In genomic region chr14:68948686-68949085, GRCh38 we compare ENCODE assay signal across 14 cellular contexts. TPM values are rescaled to one million over a fixed set of nuclear protein-coding genes. Genes with fewer than 3 reads are reported as not detected.
DNase-seq lines count a peak whose midpoint lies in the region; ATAC-seq and TF ChIP-seq lines count a peak whose summit lies in the region.
"Had no signal": no experiment of that assay in that cellular context is flagged by ENCODE, and none has a peak within 500 bp of the region (broad histone marks: within the 10 kb centered on the region; RNA-seq: fewer than 3 reads in every experiment).

No MANE protein-coding gene starts in this region.

- CTCF ChIA-PET in OCI-LY7 (lab: Charles Lee; ENCODE audit: unreplicated experiment) = no interaction called here

- peaks cover 46% of the 10 kb centered on the region for H3K4me1 ChIP-seq in colonic mucosa
- peaks cover 35 to 90% of the 10 kb centered on the region in 2 donors for H3K4me1 ChIP-seq in muscle layer of duodenum (ENCODE audit: control insufficient read depth in 1 of 2, insufficient read depth in 2 of 2, low read length in 2 of 2)
- peaks cover 76% of the 10 kb centered on the region for H3K4me1 ChIP-seq in upper lobe of right lung
- no peaks in the 10 kb centered on the region for H3K4me1 ChIP-seq in OCI-LY7 (ENCODE audit: insufficient read depth, low read length, poor library complexity, severe bottlenecking)

- H3K4me3 ChIP-seq in colonic mucosa = no peak overlapping the region
- H3K4me3 ChIP-seq in muscle layer of duodenum (ENCODE audit: low read depth in 1 of 2, low read length in 2 of 2) = peak overlapping the region in 1 of 2 donors; percentile 32
- no peak overlapping the region for H3K4me3 ChIP-seq in upper lobe of right lung
- H3K4me3 ChIP-seq in OCI-LY7 (ENCODE audit: low read depth, low read length, poor library complexity, severe bottlenecking) = no peak overlapping the region
- H3K4me3 ChIP-seq: pancreas had no signal

- no TSS peak for BruUV-seq in OCI-LY7 (replicated peaks; lab: Mats Ljungman, UMichigan)

- no peaks in the 10 kb centered on the region for H3K27me3 Mint-ChIP-seq in activated naive CD4-positive, alpha-beta T cell treated with anti-CD3 and anti-CD28 coated beads, Interleukin-2, amount 50 U/mL, for 24 hours
- no peaks in the 10 kb centered on the region for H3K27me3 Mint-ChIP-seq in activated T-helper 1 cell treated with anti-CD3 and anti-CD28 coated beads, Interleukin-12 subunit alpha, Interleukin-12 subunit beta, Interleukin-2, Interleukin-4 antibody, amounts not matched to agents 30 ng/mL and 10 ng/mL and 1 ng/mL, durations not matched to agents 14 hours and 24 hours and 36 hours (ENCODE audit: insufficient read depth)
- H3K27me3 Mint-ChIP-seq: central memory CD8-positive, alpha-beta T cell had no signal

- intact Hi-C loops in colonic mucosa (cut with DNase I) = no loop called here
- intact Hi-C loops in upper lobe of right lung (cut with DNase I) = no loop called here
- intact Hi-C loops in activated T-helper 1 cell treated with anti-CD3 and anti-CD28 coated beads, Interleukin-12 subunit alpha, Interleukin-12 subunit beta, Interleukin-2, Interleukin-4 antibody, amounts not matched to agents 30 ng/mL and 10 ng/mL and 1 ng/mL, durations not matched to agents 14 hours and 24 hours and 36 hours (cut with micrococcal nuclease) = no loop called here
- intact Hi-C loops in OCI-LY7 (cut with micrococcal nuclease; ENCODE audit: unreplicated experiment) = no loop called here

- H2AFZ ChIP-seq in OCI-LY7 (ENCODE audit: low read length) = no peak overlapping the region

- no peak for TF ChIP-seq CTCF in colonic mucosa (IDR thresholded peaks at IDR 0.05)
- no peak for TF ChIP-seq CTCF in upper lobe of right lung (IDR thresholded peaks at IDR 0.05)
- TF ChIP-seq CTCF in OCI-LY7 (conservative IDR thresholded peaks at IDR 0.05; ENCODE audit: low read length) = no peak

- H3K27ac Mint-ChIP-seq in activated naive CD4-positive, alpha-beta T cell treated with anti-CD3 and anti-CD28 coated beads, Interleukin-2, amount 50 U/mL, for 24 hours = peak overlapping the region; percentile 89
- H3K27ac Mint-ChIP-seq in activated T-helper 1 cell treated with anti-CD3 and anti-CD28 coated beads, Interleukin-12 subunit alpha, Interleukin-12 subunit beta, Interleukin-2, Interleukin-4 antibody, amounts not matched to agents 30 ng/mL and 10 ng/mL and 1 ng/mL, durations not matched to agents 14 hours and 24 hours and 36 hours = no peak overlapping the region

- H3K9me3 ChIP-seq in colonic mucosa = no peaks in the 10 kb centered on the region
- no peaks in the 10 kb centered on the region for H3K9me3 ChIP-seq in muscle layer of duodenum (ENCODE audit: control insufficient read depth in 1 of 2, low read length in 2 of 2)
- H3K9me3 ChIP-seq in upper lobe of right lung = no peaks in the 10 kb centered on the region
- no peaks in the 10 kb centered on the region for H3K9me3 ChIP-seq in OCI-LY7 (ENCODE audit: low read length)
- H3K9me3 ChIP-seq: pancreas had no signal

- no peaks in the 10 kb centered on the region for H3K27me3 ChIP-seq in colonic mucosa
- no peaks in the 10 kb centered on the region for H3K27me3 ChIP-seq in muscle layer of duodenum (ENCODE audit: low read depth, low read length)
- H3K27me3 ChIP-seq in upper lobe of right lung = no peaks in the 10 kb centered on the region
- H3K27me3 ChIP-seq: pancreas had no signal

- H3K36me3 Mint-ChIP-seq in activated naive CD4-positive, alpha-beta T cell treated with anti-CD3 and anti-CD28 coated beads, Interleukin-2, amount 50 U/mL, for 24 hours = peaks cover 2% of the 10 kb centered on the region
- no peaks in the 10 kb centered on the region for H3K36me3 Mint-ChIP-seq in activated T-helper 1 cell treated with anti-CD3 and anti-CD28 coated beads, Interleukin-12 subunit alpha, Interleukin-12 subunit beta, Interleukin-2, Interleukin-4 antibody, amounts not matched to agents 30 ng/mL and 10 ng/mL and 1 ng/mL, durations not matched to agents 14 hours and 24 hours and 36 hours (ENCODE audit: low read depth)

- no peaks in the 10 kb centered on the region for H3K79me2 ChIP-seq in OCI-LY7 (ENCODE audit: insufficient read depth, low read depth, low read length)

- no peaks in the 10 kb centered on the region for H4K20me1 ChIP-seq in OCI-LY7 (ENCODE audit: insufficient read depth, low read length)

- peak overlapping the region; percentile 26 for H3K4me3 Mint-ChIP-seq in activated naive CD4-positive, alpha-beta T cell treated with anti-CD3 and anti-CD28 coated beads, Interleukin-2, amount 50 U/mL, for 24 hours
- no peak overlapping the region for H3K4me3 Mint-ChIP-seq in activated T-helper 1 cell treated with anti-CD3 and anti-CD28 coated beads, Interleukin-12 subunit alpha, Interleukin-12 subunit beta, Interleukin-2, Interleukin-4 antibody, amounts not matched to agents 30 ng/mL and 10 ng/mL and 1 ng/mL, durations not matched to agents 14 hours and 24 hours and 36 hours
- H3K4me3 Mint-ChIP-seq: central memory CD8-positive, alpha-beta T cell had no signal

- H3K9ac ChIP-seq in colonic mucosa (ENCODE audit: low read depth in 2 of 2, low read length in 2 of 2) = peak overlapping the region in 1 of 2 donors; percentile 63

- H3K4me2 ChIP-seq in OCI-LY7 (ENCODE audit: low read length) = no peak overlapping the region

- ATAC-seq in upper lobe of right lung = no peak
- ATAC-seq in HG03469 (IDR thresholded peaks at IDR 0.05; ENCODE audit: unreplicated experiment) = no peak

- H3K9me2 ChIP-seq in OCI-LY7 (ENCODE audit: insufficient read depth, low read length) = no peaks in the 10 kb centered on the region

- H3K4me1 Mint-ChIP-seq in activated naive CD4-positive, alpha-beta T cell treated with anti-CD3 and anti-CD28 coated beads, Interleukin-2, amount 50 U/mL, for 24 hours = peaks cover 94% of the 10 kb centered on the region
- H3K4me1 Mint-ChIP-seq in activated T-helper 1 cell treated with anti-CD3 and anti-CD28 coated beads, Interleukin-12 subunit alpha, Interleukin-12 subunit beta, Interleukin-2, Interleukin-4 antibody, amounts not matched to agents 30 ng/mL and 10 ng/mL and 1 ng/mL, durations not matched to agents 14 hours and 24 hours and 36 hours (ENCODE audit: low read depth) = peaks cover 9% of the 10 kb centered on the region

- DNase-seq in activated naive CD4-positive, alpha-beta T cell treated with anti-CD3 and anti-CD28 coated beads, Interleukin-2, amount 50 U/mL, for 16 hours = no peak
- DNase-seq in colonic mucosa (no peak), upper lobe of right lung (no peak), OCI-LY7 (ENCODE audit: low spot score) (no peak)
- DNase-seq in activated T-helper 1 cell treated with anti-CD3 and anti-CD28 coated beads, Interleukin-12 subunit alpha, Interleukin-12 subunit beta, Interleukin-2, Interleukin-4 antibody, amounts not matched to agents 30 ng/mL and 10 ng/mL and 1 ng/mL, durations not matched to agents 14 hours and 24 hours and 36 hours (ENCODE audit: low spot score) = no peak
- DNase-seq: activated CD4-positive, alpha-beta T cell treated with anti-CD3 and anti-CD28 coated beads, Interleukin-2, amount 50 U/mL, for 48 hours; hypothalamus; NCI-H1092 treated with DMSO at 0.1 percent for 48 hours; OCI-M1 had no signal

- H3K27ac ChIP-seq in colonic mucosa (peak overlapping the region; percentile 39), muscle layer of duodenum (ENCODE audit: low read length) (peak overlapping the region; percentile 74), upper lobe of right lung (peak overlapping the region; percentile 51), OCI-LY7 (ENCODE audit: low read depth, low read length, poor library complexity, severe bottlenecking) (no peak overlapping the region)

- H3K9me3 Mint-ChIP-seq in activated naive CD4-positive, alpha-beta T cell treated with anti-CD3 and anti-CD28 coated beads, Interleukin-2, amount 50 U/mL, for 24 hours = no peaks in the 10 kb centered on the region
- no peaks in the 10 kb centered on the region for H3K9me3 Mint-ChIP-seq in activated T-helper 1 cell treated with anti-CD3 and anti-CD28 coated beads, Interleukin-12 subunit alpha, Interleukin-12 subunit beta, Interleukin-2, Interleukin-4 antibody, amounts not matched to agents 30 ng/mL and 10 ng/mL and 1 ng/mL, durations not matched to agents 14 hours and 24 hours and 36 hours
- H3K9me3 Mint-ChIP-seq: central memory CD8-positive, alpha-beta T cell had no signal

- POLR2A ChIA-PET in OCI-LY7 (lab: Charles Lee) = no interaction called here

- H3K36me3 ChIP-seq in colonic mucosa (no peaks in the 10 kb centered on the region), muscle layer of duodenum (ENCODE audit: control insufficient read depth in 1 of 2, insufficient read depth in 2 of 2, low read length in 2 of 2) (peaks cover 0 to 6% of the 10 kb centered on the region in 2 donors), upper lobe of right lung (no peaks in the 10 kb centered on the region), OCI-LY7 (ENCODE audit: insufficient read depth, low read length) (no peaks in the 10 kb centered on the region)
- H3K36me3 ChIP-seq: pancreas had no signal

RNA-seq across cellular contexts. Expression of gene ACTN1, which starts 30.4 kb away (rescaled TPM):
- total RNA-seq in colonic mucosa (100 to 1,000 TPM; 106 to 185 TPM), upper lobe of right lung (177 TPM), OCI-LY7 (2022) (0.51 and 1.2 TPM in 2 replicates)
- total RNA-seq in activated T-helper 1 cell treated with anti-CD3 and anti-CD28 coated beads, Interleukin-12 subunit alpha, Interleukin-12 subunit beta, Interleukin-2, Interleukin-4 antibody, amounts not matched to agents 30 ng/mL and 10 ng/mL and 1 ng/mL, durations not matched to agents 14 hours and 24 hours and 36 hours = 27.4 and 27.9 TPM in 2 replicates
- 0.39 and 1.8 TPM in 2 replicates for total RNA-seq in OCI-LY7 (2014; rRNA removed; shearing (Covaris generic))

Comparison
In these comparisons a context has a peak if more than half of its experiments do, and no peak if none do; other contexts are left out.
1. RNA of gene ACTN1, which starts 30.4 kb away (total RNA-seq): 106 to 185 TPM in colonic mucosa, 177 TPM in upper lobe of right lung (single experiment) and 27.4 to 27.9 TPM in activated T-helper 1 cell treated with anti-CD3 and anti-CD28 coated beads, Interleukin-12 subunit alpha, Interleukin-12 subunit beta, Interleukin-2, Interleukin-4 antibody, amounts not matched to agents 30 ng/mL and 10 ng/mL and 1 ng/mL, durations not matched to agents 14 hours and 24 hours and 36 hours; 0.39 to 1.8 TPM in OCI-LY7; every median in the first group is over 10 times any median in the second.